ENCODE assay signal across 24 cellular contexts in genomic region chr5:52660621-52661020, GRCh38.
"Had no signal": no experiment of that assay in that cellular context is flagged by ENCODE, and none has a peak within 500 bp of the region (broad histone marks: within the 10 kb centered on the region; RNA-seq: fewer than 3 reads in every experiment).

No MANE protein-coding gene starts in this region.

- H3K4me3 ChIP-seq: colonic mucosa, coronary artery, dorsolateral prefrontal cortex, esophagus muscularis mucosa, esophagus squamous epithelium, gastrocnemius medialis, gastroesophageal sphincter, heart left ventricle, heart right ventricle had no signal

- H3K27me3 ChIP-seq: colonic mucosa, esophagus muscularis mucosa, foreskin keratinocyte, gastrocnemius medialis, gastroesophageal sphincter had no signal

- H3K27ac ChIP-seq: colonic mucosa, coronary artery, dorsolateral prefrontal cortex, epithelial cell of prostate, esophagus muscularis mucosa, esophagus squamous epithelium, foreskin keratinocyte, gastrocnemius medialis, gastroesophageal sphincter, heart left ventricle, heart right ventricle had no signal

- ATAC-seq: effector memory CD8-positive, alpha-beta T cell; esophagus mucosa; foreskin keratinocyte; gastrocnemius medialis; gastroesophageal sphincter; heart left ventricle; heart right ventricle had no signal

- H3K9me3 ChIP-seq: colonic mucosa, esophagus muscularis mucosa, esophagus squamous epithelium, gastrocnemius medialis, gastroesophageal sphincter, heart left ventricle, heart right ventricle had no signal

- DNase-seq: colonic mucosa; cortex of kidney; dermis blood vessel endothelial cell; dorsolateral prefrontal cortex; effector CD4-positive, alpha-beta T cell; effector CD8-positive, alpha-beta T cell; effector memory CD4-positive, alpha-beta T cell; effector memory CD8-positive, alpha-beta T cell; endodermal cell; erythroblast; esophagus squamous epithelium; foreskin fibroblast; foreskin keratinocyte; foreskin melanocyte; gastrocnemius medialis; glutamatergic neuron; head of caudate nucleus; heart left ventricle; heart right ventricle had no signal

- H3K36me3 ChIP-seq: colonic mucosa, esophagus muscularis mucosa, esophagus squamous epithelium, gastrocnemius medialis, gastroesophageal sphincter, heart left ventricle, heart right ventricle had no signal

- H3K4me1 ChIP-seq: colonic mucosa, esophagus squamous epithelium, foreskin keratinocyte, gastrocnemius medialis, gastroesophageal sphincter had no signal
